In genomic region chr17:17675925-17676534, GRCh38 we compare ENCODE assay signal across 10 cellular contexts. TPM values are rescaled to one million over a fixed set of nuclear protein-coding genes. Genes with fewer than 3 reads are reported as not detected.
DNase-seq lines count a peak whose midpoint lies in the region; ATAC-seq and TF ChIP-seq lines count a peak whose summit lies in the region.
"Had no signal": no experiment of that assay in that cellular context is flagged by ENCODE, and none has a peak within 500 bp of the region (broad histone marks: within the 10 kb centered on the region; RNA-seq: fewer than 3 reads in every experiment).

No MANE protein-coding gene starts in this region.

- no peaks in the 10 kb centered on the region for H3K36me3 ChIP-seq in endodermal cell (ENCODE audit: control insufficient read depth, insufficient read depth, low read length)

- no peak overlapping the region for H3K9ac ChIP-seq in endodermal cell (ENCODE audit: extremely low read depth, low read length, poor library complexity, severe bottlenecking)

- H3K27me3 Mint-ChIP-seq in endodermal cell (ENCODE audit: insufficient read depth): peaks cover 59% of the 10 kb centered on the region
- H3K27me3 Mint-ChIP-seq in stimulated activated naive B cell treated with anti-CD40 and anti-IgM and Interleukin-4, amounts not matched to agents 10 μg/mL and 1 μg/mL and 100 μg/mL, for 72 hours: peaks cover 4 to 5% of the 10 kb centered on the region in 2 donors

- peaks cover 9% of the 10 kb centered on the region for H3K4me1 Mint-ChIP-seq in endodermal cell
- peaks cover 14 to 22% of the 10 kb centered on the region in 2 donors for H3K4me1 Mint-ChIP-seq in stimulated activated naive B cell treated with anti-CD40 and anti-IgM and Interleukin-4, amounts not matched to agents 10 μg/mL and 1 μg/mL and 100 μg/mL, for 72 hours

- H3K27ac ChIP-seq in endodermal cell (ENCODE audit: low read depth, low read length): no peak overlapping the region

- 46 to 52% methylated on average over 4 to 10 of the region's 11 CpGs for WGBS in endodermal cell (ENCODE audit: insufficient coverage in 1 of 2, insufficient read length in 1 of 2), 2 experiments

- no peaks in the 10 kb centered on the region for H3K9me3 Mint-ChIP-seq in endodermal cell
- H3K9me3 Mint-ChIP-seq in stimulated activated naive B cell treated with anti-CD40 and anti-IgM and Interleukin-4, amounts not matched to agents 10 μg/mL and 1 μg/mL and 100 μg/mL, for 72 hours: no peaks in the 10 kb centered on the region
- H3K9me3 Mint-ChIP-seq: activated T-cell treated with anti-CD3 and anti-CD28 coated beads, Interleukin-2, amount 50 U/mL, for 4 hours had no signal

- TF ChIP-seq CTCF in endodermal cell (conservative IDR thresholded peaks at IDR 0.05): no peak

- no peak overlapping the region for H3K4me3 Mint-ChIP-seq in endodermal cell
- H3K4me3 Mint-ChIP-seq in stimulated activated naive B cell treated with anti-CD40 and anti-IgM and Interleukin-4, amounts not matched to agents 10 μg/mL and 1 μg/mL and 100 μg/mL, for 72 hours: no peak overlapping the region
- H3K4me3 Mint-ChIP-seq: activated T-cell treated with anti-CD3 and anti-CD28 coated beads, Interleukin-2, amount 50 U/mL, for 4 hours had no signal

- H3K9me3 ChIP-seq in endodermal cell (ENCODE audit: control insufficient read depth, low read length): no peaks in the 10 kb centered on the region

- no peaks in the 10 kb centered on the region for H3K4me1 ChIP-seq in endodermal cell (ENCODE audit: control insufficient read depth, insufficient read depth, low read length)

- ATAC-seq in stimulated activated naive B cell treated with anti-CD40 and anti-IgM and Interleukin-4, amounts not matched to agents 10 μg/mL and 1 μg/mL and 100 μg/mL, for 72 hours (replicated peaks): peak; percentile 24 to 25
- ATAC-seq in GM18873 (IDR thresholded peaks at IDR 0.05; ENCODE audit: low FRiP score, unreplicated experiment) (no peak), GM19463 (IDR thresholded peaks at IDR 0.05; ENCODE audit: unreplicated experiment) (no peak), HG03196 (IDR thresholded peaks at IDR 0.05; ENCODE audit: unreplicated experiment) (no peak)

- no peak overlapping the region for H3K4me3 ChIP-seq in endodermal cell (ENCODE audit: low read length)

- peaks cover 18% of the 10 kb centered on the region for H3K27me3 ChIP-seq in endodermal cell (ENCODE audit: control insufficient read depth, insufficient read depth, low read length, poor library complexity, severe bottlenecking)

- DNase-seq in activated gamma-delta T cell treated with Interleukin-2 at 50 U/mL for 16 hours (peak; percentile 37), activated gamma-delta T cell (lab: John Stamatoyannopoulos, UW) (no peak), OCI-M1 (lab: John Stamatoyannopoulos, UW) (peak; percentile 8), endodermal cell (peak; percentile 72)
- no peak for DNase-seq in stimulated activated naive B cell treated with anti-CD40 and anti-IgM and Interleukin-4, amounts not matched to agents 10 μg/mL and 1 μg/mL and 100 μg/mL, for 72 hours
- DNase-seq: activated T-cell treated with anti-CD3 and anti-CD28 coated beads, Interleukin-2, amount 50 U/mL, for 4 hours; NCI-H748 treated with DMSO at 0.1 percent for 48 hours had no signal

- no peak overlapping the region for H3K27ac Mint-ChIP-seq in endodermal cell
- H3K27ac Mint-ChIP-seq in stimulated activated naive B cell treated with anti-CD40 and anti-IgM and Interleukin-4, amounts not matched to agents 10 μg/mL and 1 μg/mL and 100 μg/mL, for 72 hours: peak overlapping the region; percentile 43

- no peaks in the 10 kb centered on the region for H3K36me3 Mint-ChIP-seq in endodermal cell (ENCODE audit: low read depth)
- H3K36me3 Mint-ChIP-seq in stimulated activated naive B cell treated with anti-CD40 and anti-IgM and Interleukin-4, amounts not matched to agents 10 μg/mL and 1 μg/mL and 100 μg/mL, for 72 hours: no peaks in the 10 kb centered on the region

RNA-seq across cellular contexts. Expression of gene RAI1, which starts 5.2 kb away (rescaled TPM):
- total RNA-seq in endodermal cell: 10 to 100 TPM; 35.9 to 42.9 TPM
- polyA plus RNA-seq in endodermal cell (2013, experiment 1 of 2): 34.4 TPM
- 37.1 TPM for polyA plus RNA-seq in endodermal cell (2013, experiment 2 of 2)

Comparison
In these comparisons a context has a peak if more than half of its experiments do, and no peak if none do; other contexts are left out.
1. DNase-seq: peak in activated gamma-delta T cell treated with Interleukin-2 at 50 U/mL for 16 hours (single experiment), OCI-M1 (single experiment) and endodermal cell (single experiment); none in activated gamma-delta T cell (single experiment) and stimulated activated naive B cell treated with anti-CD40 and anti-IgM and Interleukin-4, amounts not matched to agents 10 μg/mL and 1 μg/mL and 100 μg/mL, for 72 hours (single experiment).
2. ATAC-seq: peak in stimulated activated naive B cell treated with anti-CD40 and anti-IgM and Interleukin-4, amounts not matched to agents 10 μg/mL and 1 μg/mL and 100 μg/mL, for 72 hours (2 of 2); none in GM18873 (single experiment), GM19463 (single experiment) and HG03196 (single experiment).